In genomic region chr2:172427256-172427989, GRCh38 we compare ENCODE assay signal across 1 cellular context.
A peak's percentile ranks its signal among the peaks of the same experiment; 100 is the strongest.
TF ChIP-seq lines count a peak whose summit lies in the region.

Gene ITGA6, plus strand, starts transcription at chr2:172427586.

TF ChIP-seq in HepG2, 621 proteins besides CTCF, POLR2A, EP300 and RAD21 (continued from another document and continues in another):
- TF ChIP-seq ZFYVE20 (CRISPR knock-in tag; IDR thresholded peaks at IDR 0.05; ENCODE audit: borderline replicate concordance, low read depth) (no peak), FIP1L1 (IDR thresholded peaks at IDR 0.05; ENCODE audit: borderline replicate concordance, insufficient read depth, low read depth, low read length) (no peak), RFXAP (CRISPR knock-in tag; IDR thresholded peaks at IDR 0.05; ENCODE audit: borderline replicate concordance) (0 out of 2 replicates have a peak, but pooled peaks have one; percentile 22), ZNF275 (CRISPR knock-in tag; IDR thresholded peaks at IDR 0.05; ENCODE audit: borderline replicate concordance) (peak; percentile 87; the same call in 1 of the 2 replicates), HMGXB4 (CRISPR knock-in tag; IDR thresholded peaks at IDR 0.05; ENCODE audit: borderline replicate concordance in 1 of 2, low read depth in 1 of 2) (peak; percentile 49 to 67; a peak in 2 of 4 replicates), ZEB1 (IDR thresholded peaks at IDR 0.05; ENCODE audit: insufficient replicate concordance, low read depth) (peak; percentile 85), THAP11 (CRISPR knock-in tag; IDR thresholded peaks at IDR 0.05) (0 out of 2 replicates have a peak, but pooled peaks have one; percentile 60), ZNF567 (CRISPR knock-in tag; IDR thresholded peaks at IDR 0.05; ENCODE audit: borderline replicate concordance) (no peak; the same call in 1 of the 2 replicates), TOE1 (CRISPR knock-in tag; IDR thresholded peaks at IDR 0.05) (no peak), MYPOP (CRISPR knock-in tag; IDR thresholded peaks at IDR 0.05) (peak; percentile 76; the same call in 1 of the 2 replicates), ZNF672 (CRISPR knock-in tag; IDR thresholded peaks at IDR 0.05) (no peak), ZNF343 (CRISPR knock-in tag; IDR thresholded peaks at IDR 0.05) (no peak), KLF9 (CRISPR knock-in tag; IDR thresholded peaks at IDR 0.05; ENCODE audit: low read depth) (peak; percentile 82; the same call in 1 of the 2 replicates), SNAPC4 (CRISPR knock-in tag; IDR thresholded peaks at IDR 0.05) (no peak), MLLT10 (CRISPR knock-in tag; IDR thresholded peaks at IDR 0.05) (no peak), ZNF484 (CRISPR knock-in tag; IDR thresholded peaks at IDR 0.05; ENCODE audit: borderline replicate concordance, low read depth) (0 out of 2 replicates have a peak, but pooled peaks have one; percentile 25), KDM1A (CRISPR knock-in tag; IDR thresholded peaks at IDR 0.05) (no peak), CCAR2 (optimal IDR thresholded peaks at IDR 0.05; ENCODE audit: low read depth, low read length) (no peak), RCOR2 (CRISPR knock-in tag; IDR thresholded peaks at IDR 0.05) (no peak), SAP130 (CRISPR knock-in tag; IDR thresholded peaks at IDR 0.05; ENCODE audit: low read depth) (peak; percentile 87), ZFP36L1 (CRISPR knock-in tag; IDR thresholded peaks at IDR 0.05) (no peak; the same call in 1 of the 2 replicates), ZNF280D (CRISPR knock-in tag; IDR thresholded peaks at IDR 0.05) (no peak), ZNF770 (CRISPR knock-in tag; IDR thresholded peaks at IDR 0.05) (peak; percentile 76), USF2 (IDR thresholded peaks at IDR 0.05; ENCODE audit: low read depth, low read length) (no peak), USF2 (CRISPR knock-in tag; IDR thresholded peaks at IDR 0.05; ENCODE audit: borderline replicate concordance) (no peak), ZNF44 (CRISPR knock-in tag; IDR thresholded peaks at IDR 0.05) (0 out of 2 replicates have a peak, but pooled peaks have one; percentile 34), LCORL (IDR thresholded peaks at IDR 0.05) (no peak), LCORL (CRISPR knock-in tag; IDR thresholded peaks at IDR 0.05) (peak; percentile 68), ZNF670 (CRISPR knock-in tag; IDR thresholded peaks at IDR 0.05; ENCODE audit: borderline replicate concordance) (no peak), ARNT2 (CRISPR knock-in tag; IDR thresholded peaks at IDR 0.05; ENCODE audit: low read depth) (peak; percentile 91), ZBED4 (CRISPR knock-in tag; IDR thresholded peaks at IDR 0.05; ENCODE audit: borderline replicate concordance) (peak; percentile 59; the same call in 1 of the 2 replicates), SATB2 (CRISPR knock-in tag; IDR thresholded peaks at IDR 0.05) (no peak)
